Comparison of ENCODE assay signal across 14 cellular contexts in the genomic region with DNA sequence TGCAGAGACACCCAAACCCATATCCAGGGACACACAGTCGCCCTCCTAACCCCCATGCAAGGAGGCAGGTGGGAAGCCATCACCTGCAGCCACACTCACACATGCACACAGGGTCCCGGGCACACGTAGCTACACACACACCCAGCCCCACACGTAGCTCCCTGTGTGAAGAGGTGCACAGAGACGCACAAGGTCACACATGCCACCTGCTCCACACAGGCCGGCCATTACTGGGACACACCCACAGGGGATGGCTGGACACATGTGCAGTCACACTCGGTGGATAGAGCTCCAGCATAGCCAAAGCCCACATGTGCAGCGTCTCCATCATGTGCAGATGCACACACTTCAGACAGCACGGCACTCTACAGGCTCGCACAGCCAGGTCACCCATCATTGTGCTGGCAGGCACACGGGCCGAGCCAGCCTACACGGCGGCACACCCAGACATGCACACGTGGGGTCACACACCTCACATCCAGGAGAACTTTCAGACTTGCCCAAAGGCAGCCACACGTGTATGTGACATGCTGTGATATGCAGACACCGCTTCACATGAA. TPM values are rescaled to one million over a fixed set of nuclear protein-coding genes. Genes with fewer than 3 reads are reported as not detected.
DNase-seq lines count a peak whose midpoint lies in the region; ATAC-seq and TF ChIP-seq lines count a peak whose summit lies in the region.
"Had no signal": no experiment of that assay in that cellular context is flagged by ENCODE, and none has a peak within 500 bp of the region (broad histone marks: within the 10 kb centered on the region; RNA-seq: fewer than 3 reads in every experiment).

No MANE protein-coding gene starts in this region.

- no peak for TF ChIP-seq POLR2A in ovary (IDR thresholded peaks at IDR 0.05)

- no peak for DNase-seq in left ventricle myocardium inferior
- DNase-seq in Right ventricle myocardium inferior (ENCODE audit: missing footprints): no peak
- DNase-seq in coronary artery (ENCODE audit: low spot score): no peak
- no peak for DNase-seq in ovary
- no peak for DNase-seq in nucleus accumbens (lab: John Stamatoyannopoulos, UW)
- DNase-seq in germinal center (ENCODE audit: low spot score): no peak
- DNase-seq: AML-193, foreskin fibroblast, NCI-H2029 treated with DMSO at 0.1 percent for 48 hours, SK-N-SH had no signal

- no peaks in the 10 kb centered on the region for H3K27me3 ChIP-seq in left ventricle myocardium inferior (ENCODE audit: low read depth)
- no peaks in the 10 kb centered on the region for H3K27me3 ChIP-seq in ovary

- 67 to 76% (median 75%) methylated on average over 16 to 17 of the region's 17 CpGs for WGBS in ovary, 3 donors

- intact Hi-C loops in left ventricle myocardium inferior (cut with micrococcal nuclease) (no loop called here), Right ventricle myocardium inferior (cut with DNase I) (loop anchor here (2.0 to 5.0 kb wide), 2 partner anchors 73 to 168 kb away; a partner anchor contains a TSS), ovary (cut with DNase I) (no loop called here)

- H3K4me3 ChIP-seq in left ventricle myocardium inferior (peak overlapping the region; percentile 89), coronary artery (peak overlapping the region; percentile 80), ovary (peak overlapping the region; percentile 64)
- H3K4me3 ChIP-seq: GM12878 had no signal

- ATAC-seq in Right ventricle myocardium inferior (no peak), GM21825 (IDR thresholded peaks at IDR 0.05; ENCODE audit: unreplicated experiment) (no peak), GM18511 (IDR thresholded peaks at IDR 0.05; ENCODE audit: unreplicated experiment) (no peak)
- ATAC-seq: GM12878 had no signal

- H3K4me1 ChIP-seq in left ventricle myocardium inferior (peaks cover 25% of the 10 kb centered on the region), ovary (ENCODE audit: insufficient read depth) (peaks cover 9% of the 10 kb centered on the region)

- H3K27ac ChIP-seq in left ventricle myocardium inferior (replicated peaks): no peak overlapping the region
- no peak overlapping the region for H3K27ac ChIP-seq in coronary artery
- H3K27ac ChIP-seq in ovary: no peak overlapping the region
- H3K27ac ChIP-seq: KMS-11 had no signal

- TF ChIP-seq CTCF in left ventricle myocardium inferior (IDR thresholded peaks at IDR 0.05; ENCODE audit: borderline replicate concordance) (no peak), coronary artery (IDR thresholded peaks at IDR 0.05) (no peak), ovary (IDR thresholded peaks at IDR 0.05) (no peak)

- H3K9me3 ChIP-seq in left ventricle myocardium inferior (replicated peaks) (no peaks in the 10 kb centered on the region), ovary (no peaks in the 10 kb centered on the region)
- H3K9me3 ChIP-seq: SK-N-SH had no signal

- no peak for TF ChIP-seq EP300 in ovary (IDR thresholded peaks at IDR 0.05)

- H3K36me3 ChIP-seq in left ventricle myocardium inferior (peaks cover 2% of the 10 kb centered on the region), ovary (no peaks in the 10 kb centered on the region)

RNA-seq across cellular contexts. Expression of a gene that starts 1.1 kb away (rescaled TPM):
- 4.9 TPM for total RNA-seq in left ventricle myocardium inferior
- total RNA-seq in Right ventricle myocardium inferior: 7.3 TPM
- total RNA-seq in ovary: 10 to 100 TPM in 3 of 7 donors, 1 to 10 TPM in 4; 4.9 to 15.0 (median 8.1) TPM
- polyA plus RNA-seq in ovary: 1 to 10 TPM; 2.5 to 4.6 TPM
- total RNA-seq: GM12878 had no signal
- polyA plus RNA-seq: GM12878, SK-N-SH had no signal

RNA-seq across cellular contexts. Expression of a gene that starts 27.5 kb away (rescaled TPM):
- not detected for total RNA-seq in left ventricle myocardium inferior
- total RNA-seq in Right ventricle myocardium inferior: not detected
- total RNA-seq in ovary: 1 to 10 TPM in 1 of 7 donors, under 1 TPM in 5, not detected in 1; 0.43 to 1.6 (median 0.59) TPM
- under 1 TPM; 0.22 to 0.65 TPM for polyA plus RNA-seq in ovary
